8 cellular contexts compared by ENCODE assay signal in genomic region chr19:11375143-11375948, GRCh38. TPM values are rescaled to one million over a fixed set of nuclear protein-coding genes. Genes with fewer than 3 reads are reported as not detected.
DNase-seq lines count a peak whose midpoint lies in the region; FAIRE-seq lines count a peak whose summit lies in the region.

No MANE protein-coding gene starts in this region.

- DNase-seq in COLO668 (lab: John Stamatoyannopoulos, UW; ENCODE audit: unreplicated experiment) (peak; percentile 75), HTR-8/SVneo (ENCODE audit: insufficient read length, low spot score) (no peak), T follicular helper cell (ENCODE audit: low read depth) (peak; percentile 66), HuH-7.5 (ENCODE audit: low spot score) (no peak), GM19239 (ENCODE audit: insufficient read length, low spot score) (no peak)
- DNase-seq in stimulated activated CD4-positive, alpha-beta T cell treated with anti-CD3 and anti-CD28 coated beads, Interleukin-2, amount 100 ng/mL, for 24 hours = peak; percentile 68 to 71

- FAIRE-seq in HTR-8/SVneo (lab: Jason Lieb, UNC) = peak; percentile 69
- FAIRE-seq in GM19239 (lab: Jason Lieb, UNC) = no peak

- peaks cover 6% of the 10 kb centered on the region for H3K36me3 ChIP-seq in iPS-15b (ENCODE audit: control insufficient read depth, insufficient read depth, low read length)

- peak overlapping the region; percentile 79 for H3K9ac ChIP-seq in iPS-15b (ENCODE audit: low read depth, low read length)

- peak overlapping the region; percentile 79 for H3K27ac ChIP-seq in adipose tissue (ENCODE audit: low read depth, low read length)

- H3K27me3 ChIP-seq in iPS-15b (ENCODE audit: control insufficient read depth, insufficient read depth, low read length) = no peaks in the 10 kb centered on the region

- 5 to 15% (median 5%) methylated on average over 27 of the region's 27 CpGs for WGBS in adipose tissue, 3 donors

- no peaks in the 10 kb centered on the region for H3K9me3 ChIP-seq in iPS-15b (ENCODE audit: control insufficient read depth, insufficient read depth, low read length)

- peak overlapping the region; percentile 84 for H3K4me3 ChIP-seq in iPS-15b (ENCODE audit: low read depth, low read length)

- peaks cover 2% of the 10 kb centered on the region for H3K4me1 ChIP-seq in iPS-15b (ENCODE audit: control insufficient read depth, insufficient read depth, low read length)

RNA-seq across cellular contexts. Expression of gene SWSAP1, which starts 0.9 kb away (rescaled TPM):
- polyA plus RNA-seq in adipose tissue = 1 to 10 TPM; 1.4 to 2.4 (median 2.1) TPM

RNA-seq across cellular contexts. Expression of gene EPOR, which starts 8.8 kb away (rescaled TPM):
- polyA plus RNA-seq in adipose tissue = 10 to 100 TPM in 1 of 3 donors, 1 to 10 TPM in 2; 8.0 to 10.5 (median 8.7) TPM

RNA-seq across cellular contexts. Expression of gene PLPPR2, which starts 20.1 kb away (rescaled TPM):
- polyA plus RNA-seq in adipose tissue = 10 to 100 TPM in 2 of 3 donors, 1 to 10 TPM in 1; 5.9 to 18.3 (median 17.9) TPM

RNA-seq across cellular contexts. Expression of gene CCDC159, which starts 29.0 kb away (rescaled TPM):
- 10 to 100 TPM; 15.8 to 43.5 (median 20.9) TPM for polyA plus RNA-seq in adipose tissue

RNA-seq across cellular contexts. Expression of gene TMEM205, which starts 29.3 kb away (rescaled TPM):
- 10 to 100 TPM; 61.4 to 97.8 (median 69.7) TPM for polyA plus RNA-seq in adipose tissue

Comparison
In these comparisons a context has a peak if more than half of its experiments do, and no peak if none do; other contexts are left out.
1. DNase-seq: peak in COLO668 (single experiment), T follicular helper cell (single experiment) and stimulated activated CD4-positive, alpha-beta T cell treated with anti-CD3 and anti-CD28 coated beads, Interleukin-2, amount 100 ng/mL, for 24 hours (2 of 2); none in HTR-8/SVneo (single experiment), HuH-7.5 (single experiment) and GM19239 (single experiment).